In genomic region chr2:143467011-143467410, GRCh38 we compare ENCODE assay signal across 1 cellular context.
TF ChIP-seq lines count a peak whose summit lies in the region.

No MANE protein-coding gene starts in this region.

TF ChIP-seq in GM23338, 12 proteins besides CTCF, POLR2A, EP300 and RAD21:
- TF ChIP-seq ETS1 (IDR thresholded peaks at IDR 0.05) (no peak), EZH2 (IDR thresholded peaks at IDR 0.05; ENCODE audit: low read depth, unreplicated experiment) (no peak), ZNF462 (CRISPR knock-in tag; IDR thresholded peaks at IDR 0.05) (no peak), POLR2AphosphoS5 (IDR thresholded peaks at IDR 0.05; ENCODE audit: low read depth) (no peak), CREB1 (CRISPR knock-in tag; IDR thresholded peaks at IDR 0.05; ENCODE audit: low read depth) (no peak), JUNB (IDR thresholded peaks at IDR 0.05; ENCODE audit: unreplicated experiment) (no peak), EZH2phosphoT487 (IDR thresholded peaks at IDR 0.05; ENCODE audit: unreplicated experiment) (no peak), NANOG (IDR thresholded peaks at IDR 0.05; ENCODE audit: borderline replicate concordance) (no peak), ZNF114 (CRISPR knock-in tag; IDR thresholded peaks at IDR 0.05) (no peak), ZNF331 (CRISPR knock-in tag; IDR thresholded peaks at IDR 0.05; ENCODE audit: low read depth) (no peak), STAT1 (IDR thresholded peaks at IDR 0.05; ENCODE audit: unreplicated experiment) (no peak), REST (IDR thresholded peaks at IDR 0.05; ENCODE audit: unreplicated experiment) (no peak)
